8 cellular contexts compared by ENCODE assay signal in the genomic region with DNA sequence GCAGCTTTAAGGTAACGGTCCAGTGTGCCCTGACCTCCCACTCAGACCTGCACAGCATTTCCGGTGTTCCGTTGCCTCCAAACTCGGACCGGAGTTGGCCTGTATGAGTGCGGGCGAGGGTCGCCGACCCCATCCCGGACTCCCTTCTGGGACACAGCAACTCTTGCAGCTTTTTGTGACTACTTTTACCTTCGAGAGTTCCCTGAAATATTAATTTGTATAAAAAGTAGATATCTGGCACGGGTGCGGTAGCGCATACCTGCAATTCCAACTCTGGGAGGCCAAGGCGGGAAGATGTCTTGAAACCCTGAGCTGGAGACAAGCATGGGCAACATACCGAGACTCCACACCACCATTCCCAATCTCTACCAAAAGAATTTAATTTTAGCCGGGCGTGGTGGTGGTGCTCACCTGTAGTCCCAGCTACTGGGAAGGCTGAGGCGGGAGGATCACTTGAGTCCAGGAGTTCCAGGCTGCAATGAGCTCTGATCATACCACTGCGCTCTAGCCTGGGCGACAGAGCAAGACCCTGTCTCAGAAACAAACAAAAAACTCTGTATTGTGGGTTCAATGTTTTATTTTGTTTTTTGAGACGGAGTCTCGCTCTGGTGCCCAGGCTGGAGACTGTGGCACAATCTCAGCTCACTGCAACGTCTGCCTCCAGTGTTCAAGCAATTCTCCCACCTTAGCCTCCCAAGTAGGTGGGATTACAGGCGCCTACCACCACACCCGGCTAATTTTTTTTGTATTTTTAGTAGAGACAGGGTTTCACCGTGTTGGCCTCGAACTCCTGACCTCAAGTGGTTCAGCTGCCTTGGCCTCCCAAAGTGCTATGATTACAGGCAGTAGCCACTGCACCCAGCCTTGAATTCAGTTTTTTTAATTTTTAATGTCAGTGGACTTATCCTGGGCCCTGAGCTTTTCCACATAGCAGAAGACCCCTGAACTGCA. TPM values are rescaled to one million over a fixed set of nuclear protein-coding genes. Genes with fewer than 3 reads are reported as not detected.
DNase-seq lines count a peak whose midpoint lies in the region; ATAC-seq and TF ChIP-seq lines count a peak whose summit lies in the region.

No MANE protein-coding gene starts in this region.

- H3K36me3 ChIP-seq in left ventricle myocardium inferior: peaks cover 23% of the 10 kb centered on the region
- H3K36me3 ChIP-seq in psoas muscle (ENCODE audit: insufficient read depth in 1 of 2, low read depth in 1 of 2): peaks cover 0 to 25% of the 10 kb centered on the region in 2 donors

- TF ChIP-seq CTCF in GM12865 (IDR thresholded peaks at IDR 0.05; ENCODE audit: insufficient read depth, low read depth, low read length, missing control alignments) (no peak), left ventricle myocardium inferior (IDR thresholded peaks at IDR 0.05; ENCODE audit: borderline replicate concordance) (no peak), psoas muscle (IDR thresholded peaks at IDR 0.05) (no peak), foreskin fibroblast (IDR thresholded peaks at IDR 0.05; ENCODE audit: low read depth, low read length) (no peak)

- peak overlapping the region in 2 of 3 donors; percentile 93 to 94 for H3K4me3 Mint-ChIP-seq in T-cell

- no peaks in the 10 kb centered on the region for H3K27me3 ChIP-seq in left ventricle myocardium inferior (ENCODE audit: low read depth)
- no peaks in the 10 kb centered on the region for H3K27me3 ChIP-seq in psoas muscle (ENCODE audit: insufficient read depth in 3 of 3, low read length in 2 of 3)

- peaks cover 30 to 35% (median 31%) of the 10 kb centered on the region in 3 donors for H3K4me1 Mint-ChIP-seq in T-cell

- DNase-seq in GM12865 (ENCODE audit: low read depth) (no peak), T-cell (no peak), left ventricle myocardium inferior (no peak), psoas muscle (no peak), DMS53 treated with DMSO at 0.1 percent for 48 hours (lab: John Stamatoyannopoulos, UW; ENCODE audit: unreplicated experiment) (no peak), foreskin fibroblast (no peak), SHP77 (lab: John Stamatoyannopoulos, UW) (no peak)

- CTCF ChIA-PET in T-cell (lab: Charles Lee): interaction anchor here (0.5 to 1.4 kb wide), 7 partner anchors 12 to 268 kb away, joined by 3 to 6 read pairs (median 3); a partner anchor contains a TSS

- H3K4me3 ChIP-seq in GM12865 (ENCODE audit: low read depth, low read length) (peak overlapping the region; percentile 83), left ventricle myocardium inferior (peak overlapping the region; percentile 93), psoas muscle (peak overlapping the region; percentile 94), foreskin fibroblast (ENCODE audit: low read depth in 1 of 2, low read length in 2 of 2) (no peak overlapping the region)

- ATAC-seq in T-cell (replicated peaks in 1 of 4) (no peak), psoas muscle (peak in 1 of 4 donors; percentile 3), GM18907 (IDR thresholded peaks at IDR 0.05; ENCODE audit: unreplicated experiment) (no peak)

- 84 to 88% (median 85%) methylated on average over 28 of the region's 28 CpGs for WGBS in psoas muscle, 3 donors

- H3K27ac ChIP-seq in left ventricle myocardium inferior (replicated peaks) (peak overlapping the region; percentile 95), psoas muscle (peak overlapping the region; percentile 96)

- H3K4me1 ChIP-seq in left ventricle myocardium inferior (peaks cover 39% of the 10 kb centered on the region), psoas muscle (peaks cover 11% of the 10 kb centered on the region)

- H3K36me3 Mint-ChIP-seq in T-cell: peaks cover 24% of the 10 kb centered on the region

- H3K9me3 ChIP-seq in left ventricle myocardium inferior (replicated peaks): no peaks in the 10 kb centered on the region
- H3K9me3 ChIP-seq in psoas muscle: no peaks in the 10 kb centered on the region

- no peaks in the 10 kb centered on the region for H3K9me3 Mint-ChIP-seq in T-cell

- H3K27me3 Mint-ChIP-seq in T-cell: no peaks in the 10 kb centered on the region

- POLR2A ChIA-PET in T-cell (lab: Charles Lee): interaction anchor here (0.6 to 1.0 kb wide), 2 partner anchors 90 to 104 kb away, joined by 3 read pairs; no protein-coding TSS in a partner anchor

- H3K27ac Mint-ChIP-seq in T-cell: peak overlapping the region in 1 of 2 donors; percentile 23

- intact Hi-C loops in left ventricle myocardium inferior (cut with micrococcal nuclease) (no loop called here), psoas muscle (cut with DNase I) (no loop called here)

RNA-seq across cellular contexts. Expression of a gene that starts 1.1 kb away (rescaled TPM):
- total RNA-seq in T-cell (100 to 1,000 TPM in 2 of 5 donors, 10 to 100 TPM in 3; 32.8 to 117 (median 98.6) TPM), left ventricle myocardium inferior (10.8 TPM), psoas muscle (10 to 100 TPM in 3 of 4 donors, 1 to 10 TPM in 1; 8.0 to 17.9 (median 13.0) TPM)
- 10 to 100 TPM in 2 of 3 donors, 1 to 10 TPM in 1; 9.8 to 22.4 (median 12.8) TPM for polyA plus RNA-seq in psoas muscle

RNA-seq across cellular contexts. Expression of a gene that starts 7.8 kb away (rescaled TPM):
- 10 to 100 TPM; 50.6 to 63.2 (median 60.3) TPM for total RNA-seq in T-cell
- 23.6 TPM for total RNA-seq in left ventricle myocardium inferior
- 10 to 100 TPM; 27.2 to 41.5 (median 36.9) TPM for total RNA-seq in psoas muscle
- 10 to 100 TPM; 28.7 to 40.5 (median 29.5) TPM for polyA plus RNA-seq in psoas muscle

RNA-seq across cellular contexts. Expression of a gene that starts 8.9 kb away (rescaled TPM):
- 10 to 100 TPM in 3 of 5 donors, 1 to 10 TPM in 2; 6.9 to 13.9 (median 12.0) TPM for total RNA-seq in T-cell
- 4.6 TPM for total RNA-seq in left ventricle myocardium inferior
- 1 to 10 TPM; 3.5 to 5.6 (median 3.7) TPM for total RNA-seq in psoas muscle
- 10 to 100 TPM in 1 of 3 donors, 1 to 10 TPM in 2; 5.5 to 13.2 (median 5.9) TPM for polyA plus RNA-seq in psoas muscle

RNA-seq across cellular contexts. Expression of a gene that starts 26.6 kb away (rescaled TPM):
- total RNA-seq in T-cell (1 to 10 TPM; 1.3 to 4.0 (median 3.3) TPM), left ventricle myocardium inferior (0.88 TPM), psoas muscle (not detected)
- polyA plus RNA-seq in psoas muscle: under 1 TPM in 2 of 3 donors, not detected in 1; 0.17 to 0.25 TPM

RNA-seq across cellular contexts. Expression of a gene that starts 41.6 kb away (rescaled TPM):
- total RNA-seq in T-cell (100 to 1,000 TPM in 4 of 5 donors, 10 to 100 TPM in 1; 85.2 to 160 (median 148) TPM), left ventricle myocardium inferior (47.5 TPM), psoas muscle (10 to 100 TPM; 15.7 to 23.6 (median 17.6) TPM)
- polyA plus RNA-seq in psoas muscle: 10 to 100 TPM; 16.4 to 24.8 (median 16.7) TPM

Comparison
In these comparisons a context has a peak if more than half of its experiments do, and no peak if none do; other contexts are left out.
1. H3K4me3 ChIP-seq: peak in GM12865 (single experiment), left ventricle myocardium inferior (single experiment) and psoas muscle (single experiment); none in foreskin fibroblast (0 of 2).